1 cellular context compared by ENCODE assay signal in genomic region chr9:37591775-37592107, GRCh38.
TF ChIP-seq lines count a peak whose summit lies in the region.

No MANE protein-coding gene starts in this region.

TF ChIP-seq in endothelial cell of umbilical vein, 7 proteins besides CTCF, POLR2A, EP300 and RAD21 (continued from another document):
- TF ChIP-seq MAX (IDR thresholded peaks at IDR 0.05; ENCODE audit: insufficient read depth, insufficient read length): no peak
- no peak for TF ChIP-seq FOS (IDR thresholded peaks at IDR 0.05; ENCODE audit: borderline replicate concordance, insufficient read depth, low read length)
- TF ChIP-seq POLR2AphosphoS5 (IDR thresholded peaks at IDR 0.05; ENCODE audit: insufficient read depth, low read depth, low read length): no peak
- no peak for TF ChIP-seq EZH2 (IDR thresholded peaks at IDR 0.05; ENCODE audit: borderline replicate concordance, low read depth, low read length, severe bottlenecking)
- no peak for TF ChIP-seq GATA2 (IDR thresholded peaks at IDR 0.05; ENCODE audit: insufficient read depth, insufficient read length, low read depth, low read length)
